ENCODE assay signal across 18 cellular contexts in the genomic region with DNA sequence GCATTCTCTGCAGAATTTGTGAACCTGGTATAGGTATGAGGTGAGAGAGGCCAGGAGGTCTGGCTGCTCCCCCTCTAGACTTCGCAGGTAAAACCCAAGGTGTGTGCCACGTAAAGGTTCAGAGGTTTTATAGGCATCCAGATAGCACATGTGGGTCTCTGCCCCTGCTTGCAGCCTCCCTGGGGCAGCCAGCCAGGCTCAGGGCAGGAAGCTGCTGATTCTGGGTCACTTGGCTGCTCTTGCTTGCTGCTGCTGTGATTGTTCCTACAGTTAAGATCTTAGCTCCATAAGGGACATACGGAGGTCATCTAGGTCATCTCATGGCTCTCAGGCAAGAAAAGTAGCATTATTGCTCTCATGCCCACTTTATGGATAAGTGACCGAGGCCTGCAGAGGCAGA. TPM values are rescaled to one million over a fixed set of nuclear protein-coding genes. Genes with fewer than 3 reads are reported as not detected.
DNase-seq lines count a peak whose midpoint lies in the region; ATAC-seq lines count a peak whose summit lies in the region.
"Had no signal": no experiment of that assay in that cellular context is flagged by ENCODE, and none has a peak within 500 bp of the region (broad histone marks: within the 10 kb centered on the region; RNA-seq: fewer than 3 reads in every experiment).

No MANE protein-coding gene starts in this region.

- no peak overlapping the region for H2BK120ac ChIP-seq in neuronal stem cell (ENCODE audit: low read depth, low read length)

- no peak overlapping the region for H2AK5ac ChIP-seq in neuronal stem cell (ENCODE audit: low read depth, low read length)

- H3K36me3 Mint-ChIP-seq in activated naive CD8-positive, alpha-beta T cell treated with anti-CD3 and anti-CD28 coated beads for 36 hours: no peaks in the 10 kb centered on the region
- H3K36me3 Mint-ChIP-seq: mesothelial cell of epicardium, WTC11 had no signal

- H4K8ac ChIP-seq in neuronal stem cell (ENCODE audit: low read depth, low read length): no peak overlapping the region

- H3K9me3 Mint-ChIP-seq in activated naive CD8-positive, alpha-beta T cell treated with anti-CD3 and anti-CD28 coated beads for 36 hours: no peaks in the 10 kb centered on the region
- H3K9me3 Mint-ChIP-seq: mesothelial cell of epicardium, WTC11 had no signal

- H3K27ac Mint-ChIP-seq in activated naive CD8-positive, alpha-beta T cell treated with anti-CD3 and anti-CD28 coated beads for 36 hours: no peak overlapping the region
- H3K27ac Mint-ChIP-seq: mesothelial cell of epicardium, WTC11 had no signal

- peaks cover 36 to 52% of the 10 kb centered on the region in 2 donors for H3K4me1 ChIP-seq in neuronal stem cell (ENCODE audit: control insufficient read depth in 2 of 2, insufficient read depth in 1 of 2, low read depth in 1 of 2, low read length in 2 of 2)
- H3K4me1 ChIP-seq in aorta (ENCODE audit: control insufficient read depth in 1 of 2, insufficient read depth in 2 of 2, low read length in 2 of 2): peaks cover 6 to 29% of the 10 kb centered on the region in 2 donors
- H3K4me1 ChIP-seq: BE2C had no signal

- peak overlapping the region; percentile 6 for H3K14ac ChIP-seq in neuronal stem cell (ENCODE audit: low read length)

- no peak overlapping the region for H3K4ac ChIP-seq in neuronal stem cell (ENCODE audit: low read length)

- peak; percentile 57 for DNase-seq in activated effector memory CD4-positive, alpha-beta T cell treated with anti-CD3 and anti-CD28 coated beads, Interleukin-2, amount 50 U/mL, for 16 hours
- DNase-seq in activated effector memory CD4-positive, alpha-beta T cell treated with Interleukin-2 at 50 U/mL for 16 hours: no peak
- DNase-seq in left cardiac atrium (no peak), neuronal stem cell (ENCODE audit: low spot score) (no peak), aorta (no peak), superior temporal gyrus (ENCODE audit: extremely low spot score) (no peak), COR-L47 (lab: John Stamatoyannopoulos, UW) (no peak)
- DNase-seq in activated naive CD8-positive, alpha-beta T cell treated with anti-CD3 and anti-CD28 coated beads for 36 hours: no peak
- DNase-seq: 8988T; BE2C; DMS 273 treated with DMSO at 0.1 percent for 48 hours; GF-D8; NCI-H146; NCI-H446; stimulated activated CD4-positive, alpha-beta T cell treated with anti-CD3 and anti-CD28 coated beads, Interleukin-2, amount 100 ng/mL, for 48 hours had no signal

- H3K4me3 Mint-ChIP-seq in activated naive CD8-positive, alpha-beta T cell treated with anti-CD3 and anti-CD28 coated beads for 36 hours: no peak overlapping the region
- H3K4me3 Mint-ChIP-seq: mesothelial cell of epicardium, WTC11 had no signal

- no peak overlapping the region for H4K91ac ChIP-seq in neuronal stem cell (ENCODE audit: low read depth, low read length, poor library complexity)

- no peaks in the 10 kb centered on the region for H3K27me3 Mint-ChIP-seq in activated naive CD8-positive, alpha-beta T cell treated with anti-CD3 and anti-CD28 coated beads for 36 hours

- H3K36me3 ChIP-seq in neuronal stem cell (replicated peaks in 1 of 2; ENCODE audit: control insufficient read depth in 2 of 2, insufficient read depth in 2 of 2, low read length in 2 of 2) (peaks cover 5 to 25% of the 10 kb centered on the region in 2 donors), aorta (ENCODE audit: control insufficient read depth in 1 of 2, insufficient read depth in 2 of 2, low read length in 1 of 2) (peaks cover 0 to 6% of the 10 kb centered on the region in 2 donors)
- H3K36me3 ChIP-seq: BE2C, neutrophil had no signal

- no peak overlapping the region for H3K9ac ChIP-seq in neuronal stem cell (ENCODE audit: low read depth, low read length, poor library complexity)

- H3K4me1 Mint-ChIP-seq in activated naive CD8-positive, alpha-beta T cell treated with anti-CD3 and anti-CD28 coated beads for 36 hours: peaks cover 7% of the 10 kb centered on the region

- no peak overlapping the region for H2AFZ ChIP-seq in neuronal stem cell (ENCODE audit: low read length)

- peaks cover 5% of the 10 kb centered on the region for H3K79me1 ChIP-seq in neuronal stem cell (ENCODE audit: low read depth, low read length)

- no peak overlapping the region for H2BK15ac ChIP-seq in neuronal stem cell (ENCODE audit: low read length)

- no peak overlapping the region for H2BK5ac ChIP-seq in neuronal stem cell (ENCODE audit: low read length)

- intact Hi-C loops in left cardiac atrium (cut with DNase I) (no loop called here), aorta (cut with DNase I) (no loop called here)

- no peak overlapping the region for H2BK12ac ChIP-seq in neuronal stem cell (ENCODE audit: low read length)

- H3K27ac ChIP-seq in neuronal stem cell (replicated peaks; ENCODE audit: low read length) (no peak overlapping the region), aorta (ENCODE audit: low read depth in 1 of 2, low read length in 2 of 2) (peak overlapping the region; percentile 8 to 73)
- H3K27ac ChIP-seq: neutrophil had no signal

- no peaks in the 10 kb centered on the region for H3K27me3 ChIP-seq in neuronal stem cell (ENCODE audit: control insufficient read depth in 3 of 3, insufficient read depth in 3 of 3, low read depth in 1 of 3, low read length in 3 of 3)
- H3K27me3 ChIP-seq in aorta (ENCODE audit: control insufficient read depth in 1 of 2, insufficient read depth in 2 of 2, low read length in 1 of 2): no peaks in the 10 kb centered on the region
- H3K27me3 ChIP-seq: neutrophil had no signal

- H3K4me3 ChIP-seq in neuronal stem cell (ENCODE audit: low read length in 2 of 2) (no peak overlapping the region), aorta (ENCODE audit: low read length in 2 of 2) (no peak overlapping the region)

- no CpG with 5 or more reads among the region's 4 CpGs for WGBS in neuronal stem cell (ENCODE audit: extremely low coverage in 2 of 2, insufficient read length in 2 of 2, insufficient replicate concordance in 1 of 2), 2 donors
- 59 to 62% methylated on average over 4 of the region's 4 CpGs for WGBS in aorta, 2 donors

- no peak overlapping the region for H3K18ac ChIP-seq in neuronal stem cell (ENCODE audit: low read length)

- H3K9me3 ChIP-seq in neuronal stem cell (replicated peaks in 1 of 2; ENCODE audit: control insufficient read depth in 2 of 2, insufficient read depth in 1 of 2, low read depth in 1 of 2, low read length in 2 of 2) (peaks cover 3 to 6% of the 10 kb centered on the region in 2 donors), aorta (ENCODE audit: control insufficient read depth, low read length) (no peaks in the 10 kb centered on the region)
- H3K9me3 ChIP-seq: BE2C, neutrophil had no signal

- H3K4me2 ChIP-seq in neuronal stem cell (ENCODE audit: insufficient read depth, low read length, poor library complexity, severe bottlenecking): no peak overlapping the region

- peak; percentile 13 to 19 for ATAC-seq in left cardiac atrium
- ATAC-seq in aorta (ENCODE audit: low FRiP score): no peak
- ATAC-seq: WTC11 had no signal

- H3K23ac ChIP-seq in neuronal stem cell (ENCODE audit: low read depth, low read length, poor library complexity): no peak overlapping the region

RNA-seq across cellular contexts. Expression of gene ZBTB16, which starts 30.2 kb away (rescaled TPM):
- total RNA-seq in left cardiac atrium (10 to 100 TPM; 65.2 to 79.5 TPM), aorta (100 to 1,000 TPM in 1 of 2 donors, 10 to 100 TPM in 1; 54.5 to 283 TPM)
- polyA plus RNA-seq in neuronal stem cell (2013, experiment 1 of 2): 18.2 TPM
- polyA plus RNA-seq in neuronal stem cell (2013, experiment 2 of 2): 19.2 TPM
- 10 to 100 TPM; 32.9 to 94.5 TPM for polyA plus RNA-seq in aorta
- total RNA-seq in activated naive CD8-positive, alpha-beta T cell treated with anti-CD3 and anti-CD28 coated beads for 36 hours: 1 to 10 TPM; 1.7 to 2.1 TPM
- total RNA-seq: mesothelial cell of epicardium had no signal

Comparison
In these comparisons a context has a peak if more than half of its experiments do, and no peak if none do; other contexts are left out.
1. RNA of gene ZBTB16, which starts 30.2 kb away (total RNA-seq): 54.5 to 283 TPM in aorta and 65.2 to 79.5 TPM in left cardiac atrium; 1.7 to 2.1 TPM in activated naive CD8-positive, alpha-beta T cell treated with anti-CD3 and anti-CD28 coated beads for 36 hours; every median in the first group is over 10 times any median in the second.